In the genomic region with DNA sequence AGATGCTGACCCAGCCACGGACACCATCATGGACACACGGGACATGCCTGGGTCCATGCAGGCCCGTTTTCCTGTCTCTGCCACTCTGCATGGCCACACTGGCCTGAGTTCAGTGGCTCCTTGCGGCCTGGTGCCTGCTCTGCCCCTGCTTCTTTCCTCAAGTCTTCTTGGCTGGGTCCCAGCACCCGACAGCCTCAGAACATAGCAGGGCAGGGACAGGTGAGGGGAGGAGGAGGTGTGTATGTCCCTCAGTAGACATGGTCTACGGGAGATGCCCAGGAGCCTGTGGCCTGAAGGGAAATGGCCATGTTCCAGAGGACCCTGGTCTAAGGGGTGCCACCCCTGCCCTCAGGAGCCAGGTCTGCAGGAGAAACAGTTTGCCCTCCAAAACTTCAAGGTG, we compare ENCODE assay signal across 22 cellular contexts. TPM values are rescaled to one million over a fixed set of nuclear protein-coding genes. Genes with fewer than 3 reads are reported as not detected.
DNase-seq lines count a peak whose midpoint lies in the region; ATAC-seq and TF ChIP-seq lines count a peak whose summit lies in the region.
"Had no signal": no experiment of that assay in that cellular context is flagged by ENCODE, and none has a peak within 500 bp of the region (broad histone marks: within the 10 kb centered on the region; RNA-seq: fewer than 3 reads in every experiment).

No MANE protein-coding gene starts in this region.

- TF ChIP-seq CTCF in upper lobe of right lung (IDR thresholded peaks at IDR 0.05) = no peak

- H3K27ac ChIP-seq in right cardiac atrium (ENCODE audit: low read length) = no peak overlapping the region
- peak overlapping the region; percentile 81 for H3K27ac ChIP-seq in rectal smooth muscle tissue (ENCODE audit: low read depth, low read length)
- no peak overlapping the region for H3K27ac ChIP-seq in upper lobe of right lung
- H3K27ac ChIP-seq: 22Rv1, C4-2B had no signal

- WGBS in right cardiac atrium = 94% methylated on average over 6 of the region's 6 CpGs

- H3K4me3 ChIP-seq in right cardiac atrium (ENCODE audit: low read length) = no peak overlapping the region
- H3K4me3 ChIP-seq in rectal smooth muscle tissue (ENCODE audit: low read length) = no peak overlapping the region
- H3K4me3 ChIP-seq in upper lobe of right lung = no peak overlapping the region
- H3K4me3 ChIP-seq: GM23338 had no signal

- H3K9ac ChIP-seq in rectal smooth muscle tissue (ENCODE audit: low read length) = no peak overlapping the region

- DNase-seq in DMS 273 (lab: John Stamatoyannopoulos, UW; ENCODE audit: unreplicated experiment) (peak; percentile 31), DMS 273 treated with DMSO at 0.1 percent for 48 hours (lab: John Stamatoyannopoulos, UW) (no peak), right cardiac atrium (peak in 2 of 3 donors; percentile 54 to 57), upper lobe of right lung (peak; percentile 80), T-helper 9 cell (no peak), GF-D8 (lab: John Stamatoyannopoulos, UW) (no peak), T-helper 2 cell (no peak)
- DNase-seq: AML-193, DND-41, HCEC 1CT, NCI-H1417 treated with DMSO at 0.1 percent for 48 hours, NCI-H2029, NCI-H345, NCI-H524 treated with DMSO at 0.1 percent for 48 hours, PC-3 had no signal

- H3K4me1 ChIP-seq in right cardiac atrium (ENCODE audit: control insufficient read depth, insufficient read depth, low read length) (peaks cover 25% of the 10 kb centered on the region), rectal smooth muscle tissue (ENCODE audit: control insufficient read depth, insufficient read depth, low read length) (peaks cover 33% of the 10 kb centered on the region), upper lobe of right lung (peaks cover 64% of the 10 kb centered on the region)

- H3K36me3 ChIP-seq in rectal smooth muscle tissue (ENCODE audit: control insufficient read depth, insufficient read depth, low read length) (no peaks in the 10 kb centered on the region), upper lobe of right lung (no peaks in the 10 kb centered on the region)

- H3K27me3 ChIP-seq in right cardiac atrium (ENCODE audit: control insufficient read depth, insufficient read depth) (no peaks in the 10 kb centered on the region), rectal smooth muscle tissue (ENCODE audit: control insufficient read depth, insufficient read depth, low read length) (no peaks in the 10 kb centered on the region), upper lobe of right lung (no peaks in the 10 kb centered on the region)

- H3K9me3 ChIP-seq in right cardiac atrium (ENCODE audit: control insufficient read depth, low read length) (no peaks in the 10 kb centered on the region), upper lobe of right lung (no peaks in the 10 kb centered on the region)

- ATAC-seq in right cardiac atrium (no peak), upper lobe of right lung (peak; percentile 4)
- ATAC-seq: PC-3 had no signal

- intact Hi-C loops in right cardiac atrium (cut with DNase I) (no loop called here), upper lobe of right lung (cut with DNase I) (no loop called here)

RNA-seq across cellular contexts. Expression of gene AQP1, which starts 2.2 kb away (rescaled TPM):
- 100 to 1,000 TPM; 187 to 254 (median 222) TPM for total RNA-seq in right cardiac atrium
- polyA plus RNA-seq in right cardiac atrium = 216 TPM
- total RNA-seq in upper lobe of right lung = 1,132 TPM
- total RNA-seq: G401, MCF 10A had no signal
- polyA plus RNA-seq: GM23338, IgD-negative memory B cell had no signal

RNA-seq across cellular contexts. Expression of gene GHRHR, which starts 54.3 kb away (rescaled TPM):
- not detected for total RNA-seq in right cardiac atrium
- polyA plus RNA-seq in right cardiac atrium = not detected
- total RNA-seq in upper lobe of right lung = not detected
- total RNA-seq: G401, GM23338, MCF 10A, PC-3 had no signal
- polyA plus RNA-seq: IgD-negative memory B cell had no signal

Comparison
In these comparisons a context has a peak if more than half of its experiments do, and no peak if none do; other contexts are left out.
1. DNase-seq: peak in DMS 273 (single experiment), right cardiac atrium (2 of 3) and upper lobe of right lung (single experiment); none in DMS 273 treated with DMSO at 0.1 percent for 48 hours (single experiment), T-helper 9 cell (single experiment), GF-D8 (single experiment) and T-helper 2 cell (0 of 5).